8 cellular contexts compared by ENCODE assay signal in the genomic region with DNA sequence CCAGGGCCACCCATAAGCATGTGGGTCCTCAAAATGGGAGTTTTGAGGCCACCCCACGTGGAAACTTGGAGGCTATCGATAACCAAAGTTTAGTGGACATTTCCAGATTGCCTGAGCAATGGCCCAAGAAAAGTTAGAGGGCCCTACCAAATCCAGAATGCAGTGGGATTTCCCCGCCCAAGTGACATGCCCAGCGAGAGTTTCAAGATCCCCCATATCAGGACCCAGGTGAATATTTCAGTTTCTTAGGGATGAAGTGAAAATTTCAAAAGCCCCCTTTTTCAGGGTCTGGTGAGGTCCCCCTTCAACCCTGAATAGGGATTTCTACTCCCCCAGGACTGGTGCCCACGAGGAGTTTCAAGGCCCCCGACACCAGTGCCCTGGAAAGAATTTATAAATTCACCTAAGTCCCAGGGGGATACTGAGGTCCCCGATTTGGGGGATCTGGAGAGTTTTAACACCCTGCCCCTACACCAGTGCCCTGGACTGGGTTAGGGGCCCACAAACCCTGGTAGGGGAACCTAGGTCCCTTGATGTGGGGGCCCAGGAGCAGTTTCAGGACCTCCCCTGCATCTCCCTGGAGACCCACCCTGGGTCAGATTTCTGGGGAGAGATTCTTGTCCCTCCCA. TPM values are rescaled to one million over a fixed set of nuclear protein-coding genes. Genes with fewer than 3 reads are reported as not detected.
DNase-seq lines count a peak whose midpoint lies in the region; ATAC-seq and TF ChIP-seq lines count a peak whose summit lies in the region.

No MANE protein-coding gene starts in this region.

- intact Hi-C loops in CD14-positive monocyte (cut with micrococcal nuclease), result loop anchor here in 1 of 2 donors (2.0 kb wide), 1 partner anchor 14 kb away; no protein-coding TSS in a partner anchor
- intact Hi-C loops in lower leg skin (cut with DNase I; ENCODE audit: low total_unique reads), result no loop called here

- H3K56ac ChIP-seq in H9 (ENCODE audit: insufficient read length, low read depth, low read length), result peak overlapping the region; percentile 8

- H2AFZ ChIP-seq in H9 (ENCODE audit: low read length), result no peak overlapping the region

- peaks cover 15% of the 10 kb centered on the region for H3K23me2 ChIP-seq in H9 (ENCODE audit: insufficient read length, low read depth, low read length, poor library complexity, severe bottlenecking)

- H3K27me3 ChIP-seq in H9 (ENCODE audit: insufficient read depth, low read length), result no peaks in the 10 kb centered on the region

- TF ChIP-seq POLR2A in lower leg skin (IDR thresholded peaks at IDR 0.05), result no peak

- peak overlapping the region; percentile 61 for H3K4me2 ChIP-seq in H9 (ENCODE audit: insufficient read depth, insufficient read length, low read length)

- H3T11ph ChIP-seq in H9 (ENCODE audit: low read length), result no peak overlapping the region

- H3K9me3 Mint-ChIP-seq in CD14-positive monocyte (peaks cover 0 to 3% (median 0%) of the 10 kb centered on the region in 7 donors), H9 (no peaks in the 10 kb centered on the region)
- H3K9me3 Mint-ChIP-seq in activated naive CD4-positive, alpha-beta T cell treated with anti-CD3 and anti-CD28 coated beads, Interleukin-2, amount 50 U/mL, for 72 hours, result no peaks in the 10 kb centered on the region

- H3K27ac Mint-ChIP-seq in CD14-positive monocyte, result peak overlapping the region; percentile 93 to 96 (median 96)
- peak overlapping the region; percentile 81 to 97 (median 97) for H3K27ac Mint-ChIP-seq in H9
- H3K27ac Mint-ChIP-seq in activated naive CD4-positive, alpha-beta T cell treated with anti-CD3 and anti-CD28 coated beads, Interleukin-2, amount 50 U/mL, for 72 hours, result peak overlapping the region; percentile 97

- H3K4me1 ChIP-seq in H9 (ENCODE audit: insufficient read depth, low read length), result peaks cover 7% of the 10 kb centered on the region; the same call in 1 of the 2 replicates
- H3K4me1 ChIP-seq in mesodermal cell (ENCODE audit: control insufficient read depth, insufficient read depth, low read length, poor library complexity, severe bottlenecking), result peaks cover 12% of the 10 kb centered on the region

- H3K79me2 ChIP-seq in H9 (ENCODE audit: insufficient read depth, low read length), result no peaks in the 10 kb centered on the region; the same call in 1 of the 2 replicates

- no peaks in the 10 kb centered on the region for H3K36me3 ChIP-seq in mesodermal cell (ENCODE audit: control insufficient read depth, insufficient read depth, low read length)

- H3K9ac ChIP-seq in H9 (ENCODE audit: extremely low read depth, insufficient read length, low read length), result peak overlapping the region; percentile 25

- no peak for DNase-seq in CD14-positive monocyte (ENCODE audit: low spot score)
- no peak for DNase-seq in H9
- DNase-seq in activated naive CD4-positive, alpha-beta T cell treated with anti-CD3 and anti-CD28 coated beads, Interleukin-2, amount 50 U/mL, for 72 hours (ENCODE audit: low spot score in 2 of 2), result no peak
- DNase-seq in lower leg skin (ENCODE audit: low spot score in 2 of 2), result no peak
- DNase-seq in NCI-H748 (lab: John Stamatoyannopoulos, UW; ENCODE audit: unreplicated experiment), result no peak

- H3K4me1 Mint-ChIP-seq in CD14-positive monocyte, result peaks cover 46% of the 10 kb centered on the region
- H3K4me1 Mint-ChIP-seq in H9, result peaks cover 31 to 39% of the 10 kb centered on the region in 2 experiments

- H2BK20ac ChIP-seq in H9 (ENCODE audit: low read depth, low read length, poor library complexity, severe bottlenecking), result no peak overlapping the region

- no peak overlapping the region for H3K27ac ChIP-seq in H9 (ENCODE audit: insufficient read length, low read depth, low read length)
- peak overlapping the region; percentile 66 for H3K27ac ChIP-seq in mesodermal cell (ENCODE audit: low read depth, low read length, severe bottlenecking)

- peak overlapping the region; percentile 11 for H3K14ac ChIP-seq in H9 (ENCODE audit: insufficient read depth, low read length)

- no peak overlapping the region for H2BK5ac ChIP-seq in H9 (ENCODE audit: insufficient read length, low read length)

- no CpG with 5 or more reads among the region's 7 CpGs for WGBS in H9 (ENCODE audit: extremely low coverage, insufficient read length, low lambda C conversion rate)
- WGBS in mesodermal cell (ENCODE audit: insufficient coverage in 2 of 2), 2 experiments, result 92% methylated on average over 3 to 6 of the region's 7 CpGs
- 75 to 85% methylated on average over 7 of the region's 7 CpGs for WGBS in lower leg skin, 2 donors

- H3K4me3 Mint-ChIP-seq in CD14-positive monocyte (peak overlapping the region; percentile 90 to 94), H9 (peak overlapping the region; percentile 69 to 94)

- H4K20me1 ChIP-seq in H9 (ENCODE audit: control insufficient read depth, insufficient read depth, insufficient read length), result no peaks in the 10 kb centered on the region

- ATAC-seq in activated naive CD4-positive, alpha-beta T cell treated with anti-CD3 and anti-CD28 coated beads, Interleukin-2, amount 50 U/mL, for 72 hours, result peak in 1 of 2 donors; percentile 0
- no peak for ATAC-seq in GM21717 (IDR thresholded peaks at IDR 0.05; ENCODE audit: unreplicated experiment)
- no peak for ATAC-seq in HG03521 (IDR thresholded peaks at IDR 0.05; ENCODE audit: unreplicated experiment)

- no peaks in the 10 kb centered on the region for H3K79me1 ChIP-seq in H9 (ENCODE audit: insufficient read depth, low read depth, low read length, poor library complexity, severe bottlenecking)

- H2AK5ac ChIP-seq in H9 (ENCODE audit: insufficient read length, low read length), result no peak overlapping the region

- no peak overlapping the region for H3K23ac ChIP-seq in H9 (ENCODE audit: insufficient read length, low read depth, low read length)

- peaks cover 19 to 38% of the 10 kb centered on the region in 2 donors for H3K36me3 Mint-ChIP-seq in CD14-positive monocyte
- H3K36me3 Mint-ChIP-seq in H9 (ENCODE audit: insufficient read depth in 1 of 3, low read depth in 3 of 3), result peaks cover 7 to 36% (median 17%) of the 10 kb centered on the region in 3 experiments; a peak in 6 of 7 replicates
- peaks cover 16 to 36% of the 10 kb centered on the region in 2 donors for H3K36me3 Mint-ChIP-seq in activated naive CD4-positive, alpha-beta T cell treated with anti-CD3 and anti-CD28 coated beads, Interleukin-2, amount 50 U/mL, for 72 hours

- no peak overlapping the region for H2BK12ac ChIP-seq in H9 (ENCODE audit: insufficient read length, low read depth, low read length)

- H3K4me3 ChIP-seq in mesodermal cell (ENCODE audit: extremely low read depth, insufficient read depth, low read length, poor library complexity, severe bottlenecking) (peak overlapping the region; percentile 33), lower leg skin (ENCODE audit: low read depth, poor library complexity, severe bottlenecking) (no peak overlapping the region)

- no peak overlapping the region for H4K5ac ChIP-seq in H9 (ENCODE audit: insufficient read length, low read depth, low read length)

- H3K27me3 Mint-ChIP-seq in CD14-positive monocyte (ENCODE audit: low read depth in 3 of 3) (peaks cover 0 to 1% (median 0%) of the 10 kb centered on the region in 3 donors), H9 (ENCODE audit: low read depth) (no peaks in the 10 kb centered on the region)

- H4K8ac ChIP-seq in H9 (replicated peaks; ENCODE audit: insufficient read length, low read depth, low read length), result no peak overlapping the region

- H2BK15ac ChIP-seq in H9 (ENCODE audit: low read depth, low read length), result no peak overlapping the region

- peak overlapping the region; percentile 49 for H3K4ac ChIP-seq in H9 (ENCODE audit: low read depth, low read length)

- H4K91ac ChIP-seq in H9 (ENCODE audit: insufficient read length, low read depth, low read length), result peak overlapping the region; percentile 31

- no peak for TF ChIP-seq CTCF in CD14-positive monocyte (IDR thresholded peaks at IDR 0.05)
- TF ChIP-seq CTCF in H9 (conservative IDR thresholded peaks at IDR 0.05), result no peak
- no peak for TF ChIP-seq CTCF in lower leg skin (IDR thresholded peaks at IDR 0.05)

- H3K9me3 ChIP-seq in H9 (ENCODE audit: control insufficient read depth, low read depth, low read length) (no peaks in the 10 kb centered on the region), mesodermal cell (ENCODE audit: control insufficient read depth, low read length) (no peaks in the 10 kb centered on the region)

- peak overlapping the region; percentile 83 for H2BK120ac ChIP-seq in H9 (ENCODE audit: low read depth, low read length, poor library complexity, severe bottlenecking)

- H3K18ac ChIP-seq in H9 (ENCODE audit: insufficient read length, low read depth, low read length), result peak overlapping the region; percentile 8

RNA-seq across cellular contexts. Expression of gene BST2, which starts 0.7 kb away (rescaled TPM):
- polyA plus RNA-seq in CD14-positive monocyte, result 100 to 1,000 TPM; 272 to 284 TPM
- 60.7 and 63.3 TPM in 2 replicates for total RNA-seq in H9 (2021)
- 100 to 1,000 TPM in 1 of 2 donors, 10 to 100 TPM in 1; 77.4 to 126 TPM for total RNA-seq in activated naive CD4-positive, alpha-beta T cell treated with anti-CD3 and anti-CD28 coated beads, Interleukin-2, amount 50 U/mL, for 72 hours
- 78.1 TPM for polyA plus RNA-seq in mesodermal cell (2013, experiment 1 of 2)
- 86.5 TPM for polyA plus RNA-seq in mesodermal cell (2013, experiment 2 of 2)
- total RNA-seq in lower leg skin, result 10 to 100 TPM in 3 of 4 donors, 1 to 10 TPM in 1; 9.4 to 15.9 (median 12.5) TPM

RNA-seq across cellular contexts. Expression of gene CCDC194, which starts 10.7 kb away (rescaled TPM):
- polyA plus RNA-seq in CD14-positive monocyte, result not detected
- total RNA-seq in H9 (2021) (0.68 and 0.75 TPM in 2 replicates), lower leg skin (not detected)
- total RNA-seq in activated naive CD4-positive, alpha-beta T cell treated with anti-CD3 and anti-CD28 coated beads, Interleukin-2, amount 50 U/mL, for 72 hours, result 1 to 10 TPM; 2.2 to 3.7 TPM
- polyA plus RNA-seq in mesodermal cell (2013, experiment 1 of 2), result 0.85 TPM
- 1.7 TPM for polyA plus RNA-seq in mesodermal cell (2013, experiment 2 of 2)

RNA-seq across cellular contexts. Expression of gene MVB12A, which starts 15.1 kb away (rescaled TPM):
- polyA plus RNA-seq in CD14-positive monocyte, result 10 to 100 TPM; 43.2 to 43.7 TPM
- total RNA-seq in H9 (2021) (49.7 and 50.4 TPM in 2 replicates), lower leg skin (10 to 100 TPM; 66.8 to 86.4 (median 75.6) TPM)
- 10 to 100 TPM; 34.4 to 55.2 TPM for total RNA-seq in activated naive CD4-positive, alpha-beta T cell treated with anti-CD3 and anti-CD28 coated beads, Interleukin-2, amount 50 U/mL, for 72 hours
- polyA plus RNA-seq in mesodermal cell (2013, experiment 1 of 2), result 86.3 TPM
- polyA plus RNA-seq in mesodermal cell (2013, experiment 2 of 2), result 73.6 TPM

RNA-seq across cellular contexts. Expression of gene PLVAP, which starts 27.6 kb away (rescaled TPM):
- polyA plus RNA-seq in CD14-positive monocyte, result under 1 TPM in 1 of 2 donors, not detected in 1; 0.08 TPM
- total RNA-seq in H9 (2021) (not detected in 2 replicates), lower leg skin (10 to 100 TPM; 11.7 to 96.5 (median 50.2) TPM)
- total RNA-seq in activated naive CD4-positive, alpha-beta T cell treated with anti-CD3 and anti-CD28 coated beads, Interleukin-2, amount 50 U/mL, for 72 hours, result under 1 TPM in 1 of 2 donors, not detected in 1; 0.20 TPM
- 180 TPM for polyA plus RNA-seq in mesodermal cell (2013, experiment 1 of 2)
- polyA plus RNA-seq in mesodermal cell (2013, experiment 2 of 2), result 135 TPM

RNA-seq across cellular contexts. Expression of gene TMEM221, which starts 43.7 kb away (rescaled TPM):
- not detected for polyA plus RNA-seq in CD14-positive monocyte
- 1.4 TPM in 2 replicates for total RNA-seq in H9 (2021)
- not detected for total RNA-seq in activated naive CD4-positive, alpha-beta T cell treated with anti-CD3 and anti-CD28 coated beads, Interleukin-2, amount 50 U/mL, for 72 hours
- 1.7 TPM for polyA plus RNA-seq in mesodermal cell (2013, experiment 1 of 2)
- 2.0 TPM for polyA plus RNA-seq in mesodermal cell (2013, experiment 2 of 2)
- total RNA-seq in lower leg skin, result 1 to 10 TPM in 1 of 4 donors, under 1 TPM in 2, not detected in 1; 0.42 to 1.3 (median 0.61) TPM
